In genomic region chr15:68875377-68876116, GRCh38 we compare ENCODE assay signal across 8 cellular contexts. TPM values are rescaled to one million over a fixed set of nuclear protein-coding genes. Genes with fewer than 3 reads are reported as not detected.
A peak's percentile ranks its signal among the peaks of the same experiment; 100 is the strongest.
DNase-seq lines count a peak whose midpoint lies in the region; ATAC-seq and TF ChIP-seq lines count a peak whose summit lies in the region.

No MANE protein-coding gene starts in this region.

- peak; percentile 4 for DNase-seq in DMS79 (lab: John Stamatoyannopoulos, UW)
- peak; percentile 88 for DNase-seq in LoVo (ENCODE audit: low spot score)
- DNase-seq in RPMI8226, result peak; percentile 93
- peak; percentile 92 for DNase-seq in fibroblast of the aortic adventitia (ENCODE audit: low read depth)
- DNase-seq in natural killer cell, result peak; percentile 87
- peak; percentile 80 to 91 for DNase-seq in stimulated activated effector memory CD8-positive, alpha-beta T cell treated with anti-CD3 and anti-CD28 coated beads, Interleukin-12 subunit alpha, Interleukin-12 subunit beta, amount 100 ng/mL, for 72 hours (ENCODE audit: low spot score in 2 of 2)

- peak overlapping the region; percentile 53 for H3K4me3 ChIP-seq in fibroblast of the aortic adventitia (ENCODE audit: low read depth, low read length)

- peaks cover 25% of the 10 kb centered on the region for H3K27me3 Mint-ChIP-seq in activated T-helper 17 cell treated with anti-CD3 and anti-CD28 coated beads, Interleukin-2, amount 50 U/mL, for 72 hours
- H3K27me3 Mint-ChIP-seq in natural killer cell (ENCODE audit: low read depth in 2 of 2), result peaks cover 12 to 27% of the 10 kb centered on the region in 2 donors

- intact Hi-C loops in natural killer cell (cut with micrococcal nuclease), result loop anchor here (1.0 to 2.0 kb wide), 4 partner anchors 92 to 325 kb away; no protein-coding TSS in a partner anchor

- peak; percentile 79 for ATAC-seq in activated T-helper 17 cell treated with anti-CD3 and anti-CD28 coated beads, Interleukin-2, amount 50 U/mL, for 72 hours (replicated peaks)
- peak; percentile 79 to 88 (median 87) for ATAC-seq in natural killer cell
- ATAC-seq in stimulated activated effector memory CD8-positive, alpha-beta T cell treated with anti-CD3 and anti-CD28 coated beads, Interleukin-12 subunit alpha, Interleukin-12 subunit beta, amount 100 ng/mL, for 72 hours, result peak; percentile 78
- no peak for ATAC-seq in HG02588 (IDR thresholded peaks at IDR 0.05; ENCODE audit: unreplicated experiment)

- no peak overlapping the region for H3K4me3 Mint-ChIP-seq in activated T-helper 17 cell treated with anti-CD3 and anti-CD28 coated beads, Interleukin-2, amount 50 U/mL, for 72 hours
- H3K4me3 Mint-ChIP-seq in natural killer cell, result no peak overlapping the region
- H3K4me3 Mint-ChIP-seq in stimulated activated effector memory CD8-positive, alpha-beta T cell treated with anti-CD3 and anti-CD28 coated beads, Interleukin-12 subunit alpha, Interleukin-12 subunit beta, amount 100 ng/mL, for 72 hours, result no peak overlapping the region

- TF ChIP-seq CTCF in fibroblast of the aortic adventitia (IDR thresholded peaks at IDR 0.05; ENCODE audit: insufficient read depth, low read length) (peak; percentile 86), natural killer cell (IDR thresholded peaks at IDR 0.05) (peak; percentile 79)

- H3K9me3 Mint-ChIP-seq in activated T-helper 17 cell treated with anti-CD3 and anti-CD28 coated beads, Interleukin-2, amount 50 U/mL, for 72 hours, result no peaks in the 10 kb centered on the region
- no peaks in the 10 kb centered on the region for H3K9me3 Mint-ChIP-seq in natural killer cell
- no peaks in the 10 kb centered on the region for H3K9me3 Mint-ChIP-seq in stimulated activated effector memory CD8-positive, alpha-beta T cell treated with anti-CD3 and anti-CD28 coated beads, Interleukin-12 subunit alpha, Interleukin-12 subunit beta, amount 100 ng/mL, for 72 hours

- no peaks in the 10 kb centered on the region for H3K36me3 Mint-ChIP-seq in activated T-helper 17 cell treated with anti-CD3 and anti-CD28 coated beads, Interleukin-2, amount 50 U/mL, for 72 hours (ENCODE audit: low read depth)
- no peaks in the 10 kb centered on the region for H3K36me3 Mint-ChIP-seq in natural killer cell
- H3K36me3 Mint-ChIP-seq in stimulated activated effector memory CD8-positive, alpha-beta T cell treated with anti-CD3 and anti-CD28 coated beads, Interleukin-12 subunit alpha, Interleukin-12 subunit beta, amount 100 ng/mL, for 72 hours, result no peaks in the 10 kb centered on the region

- H3K27ac Mint-ChIP-seq in activated T-helper 17 cell treated with anti-CD3 and anti-CD28 coated beads, Interleukin-2, amount 50 U/mL, for 72 hours, result no peak overlapping the region
- no peak overlapping the region for H3K27ac Mint-ChIP-seq in natural killer cell
- H3K27ac Mint-ChIP-seq in stimulated activated effector memory CD8-positive, alpha-beta T cell treated with anti-CD3 and anti-CD28 coated beads, Interleukin-12 subunit alpha, Interleukin-12 subunit beta, amount 100 ng/mL, for 72 hours, result no peak overlapping the region

- H3K4me1 Mint-ChIP-seq in activated T-helper 17 cell treated with anti-CD3 and anti-CD28 coated beads, Interleukin-2, amount 50 U/mL, for 72 hours, result no peaks in the 10 kb centered on the region
- peaks cover 0 to 6% of the 10 kb centered on the region in 2 donors for H3K4me1 Mint-ChIP-seq in natural killer cell
- H3K4me1 Mint-ChIP-seq in stimulated activated effector memory CD8-positive, alpha-beta T cell treated with anti-CD3 and anti-CD28 coated beads, Interleukin-12 subunit alpha, Interleukin-12 subunit beta, amount 100 ng/mL, for 72 hours, result no peaks in the 10 kb centered on the region

RNA-seq across cellular contexts. Expression of gene SPESP1, which starts 54.8 kb away (rescaled TPM):
- 1 to 10 TPM in 1 of 2 donors, under 1 TPM in 1; 0.86 to 1.1 TPM for total RNA-seq in activated T-helper 17 cell treated with anti-CD3 and anti-CD28 coated beads, Interleukin-2, amount 50 U/mL, for 72 hours
- 0.98 and 5.6 TPM in 2 replicates for total RNA-seq in fibroblast of the aortic adventitia (ENCODE audit: low replicate concordance)
- total RNA-seq in natural killer cell, result under 1 TPM in 1 of 3 donors, not detected in 2; 0.43 TPM

RNA-seq across cellular contexts. Expression of gene ANP32A, which starts 54.9 kb away (rescaled TPM):
- total RNA-seq in activated T-helper 17 cell treated with anti-CD3 and anti-CD28 coated beads, Interleukin-2, amount 50 U/mL, for 72 hours, result 100 to 1,000 TPM; 130 to 221 TPM
- total RNA-seq in fibroblast of the aortic adventitia (ENCODE audit: low replicate concordance) (41.0 and 123 TPM in 2 replicates), natural killer cell (100 to 1,000 TPM; 133 to 150 (median 148) TPM)

Comparison
In these comparisons a context has a peak if more than half of its experiments do, and no peak if none do; other contexts are left out.
1. DNase-seq: peak in every context shown above with its lines; median percentile 93 in RPMI8226; 92 in fibroblast of the aortic adventitia; 88 in LoVo; 87 in natural killer cell; 86 in stimulated activated effector memory CD8-positive, alpha-beta T cell treated with anti-CD3 and anti-CD28 coated beads, Interleukin-12 subunit alpha, Interleukin-12 subunit beta, amount 100 ng/mL, for 72 hours; 4 in DMS79.